ENCODE assay signal across 12 cellular contexts in the genomic region with DNA sequence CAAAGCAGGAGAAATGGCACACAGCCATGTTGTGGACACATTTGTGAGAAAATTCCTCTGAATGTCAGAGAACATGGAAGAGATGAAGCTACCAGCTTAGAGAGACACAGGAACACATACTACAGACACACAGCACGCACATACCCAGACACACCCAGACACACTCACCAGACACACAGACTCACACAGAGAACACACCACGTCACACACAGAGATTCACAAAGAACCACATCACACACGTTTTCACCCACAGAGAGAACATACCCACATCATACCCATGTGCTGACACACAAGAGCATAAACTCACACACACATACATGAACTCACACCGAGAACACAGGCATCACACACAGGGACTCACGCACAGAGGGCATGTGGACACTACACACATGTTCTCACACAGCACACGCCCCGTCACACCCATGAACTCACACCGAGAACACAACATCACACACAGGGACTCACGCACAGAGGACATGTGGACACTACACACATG.
DNase-seq lines count a peak whose midpoint lies in the region; ATAC-seq and TF ChIP-seq lines count a peak whose summit lies in the region.
"Had no signal": no experiment of that assay in that cellular context is flagged by ENCODE, and none has a peak within 500 bp of the region (broad histone marks: within the 10 kb centered on the region; RNA-seq: fewer than 3 reads in every experiment).

No MANE protein-coding gene starts in this region.

- no peak overlapping the region for H3K9ac ChIP-seq in mucosa of rectum (ENCODE audit: low read depth in 1 of 2, low read length in 2 of 2)
- H3K9ac ChIP-seq in subcutaneous abdominal adipose tissue (ENCODE audit: low read length in 5 of 5): peak overlapping the region; percentile 17 to 87 (median 71)

- H3K4me1 Mint-ChIP-seq in activated CD8-positive, alpha-beta T cell treated with anti-CD3 and anti-CD28 coated beads for 36 hours (ENCODE audit: low read depth): peaks cover 26% of the 10 kb centered on the region
- peaks cover 40% of the 10 kb centered on the region for H3K4me1 Mint-ChIP-seq in activated CD8-positive, alpha-beta T cell treated with anti-CD3 and anti-CD28 coated beads, Interleukin-2, amount 10 ng/mL, durations not matched to agents 7 days and 5 days (ENCODE audit: low read depth)
- H3K4me1 Mint-ChIP-seq in activated CD4-positive, alpha-beta memory T cell treated with anti-CD3 and anti-CD28 coated beads, Interleukin-2, amount 10 ng/mL, durations not matched to agents 7 days and 5 days: peaks cover 51% of the 10 kb centered on the region

- H3K27ac ChIP-seq in mucosa of rectum (ENCODE audit: low read depth in 2 of 2, low read length in 2 of 2) (peak overlapping the region; percentile 48 to 75), subcutaneous abdominal adipose tissue (ENCODE audit: low read depth, low read length) (peak overlapping the region; percentile 79)
- H3K27ac ChIP-seq: A549 had no signal

- POLR2A ChIA-PET in activated CD8-positive, alpha-beta T cell treated with anti-CD3 and anti-CD28 coated beads for 36 hours (lab: Charles Lee): no interaction called here
- POLR2A ChIA-PET in activated CD8-positive, alpha-beta T cell treated with anti-CD3 and anti-CD28 coated beads, Interleukin-2, amount 10 ng/mL, durations not matched to agents 7 days and 5 days (lab: Charles Lee): no interaction called here
- POLR2A ChIA-PET in activated CD4-positive, alpha-beta memory T cell treated with anti-CD3 and anti-CD28 coated beads, Interleukin-2, amount 10 ng/mL, durations not matched to agents 7 days and 5 days (lab: Charles Lee): no interaction called here

- peak overlapping the region; percentile 1 for H3K27ac Mint-ChIP-seq in activated CD8-positive, alpha-beta T cell treated with anti-CD3 and anti-CD28 coated beads for 36 hours
- no peak overlapping the region for H3K27ac Mint-ChIP-seq in activated CD8-positive, alpha-beta T cell treated with anti-CD3 and anti-CD28 coated beads, Interleukin-2, amount 10 ng/mL, durations not matched to agents 7 days and 5 days
- no peak overlapping the region for H3K27ac Mint-ChIP-seq in activated CD4-positive, alpha-beta memory T cell treated with anti-CD3 and anti-CD28 coated beads, Interleukin-2, amount 10 ng/mL, durations not matched to agents 7 days and 5 days
- H3K27ac Mint-ChIP-seq: T-cell had no signal

- no peak for DNase-seq in activated CD8-positive, alpha-beta T cell treated with anti-CD3 and anti-CD28 coated beads for 36 hours
- no peak for DNase-seq in activated CD8-positive, alpha-beta T cell treated with anti-CD3 and anti-CD28 coated beads, Interleukin-2, amount 10 ng/mL, durations not matched to agents 7 days and 5 days
- peak; percentile 13 for DNase-seq in activated CD4-positive, alpha-beta memory T cell treated with anti-CD3 and anti-CD28 coated beads, Interleukin-2, amount 10 ng/mL, durations not matched to agents 7 days and 5 days
- DNase-seq in NCI-H510A (lab: John Stamatoyannopoulos, UW): no peak
- no peak for DNase-seq in Ammon's horn (ENCODE audit: low spot score)
- DNase-seq: mammary epithelial cell, NCI-H2081 treated with DMSO at 0.1 percent for 48 hours had no signal

- no peaks in the 10 kb centered on the region for H3K27me3 Mint-ChIP-seq in activated CD8-positive, alpha-beta T cell treated with anti-CD3 and anti-CD28 coated beads for 36 hours
- H3K27me3 Mint-ChIP-seq in activated CD8-positive, alpha-beta T cell treated with anti-CD3 and anti-CD28 coated beads, Interleukin-2, amount 10 ng/mL, durations not matched to agents 7 days and 5 days (ENCODE audit: low read depth): peaks cover 2% of the 10 kb centered on the region
- H3K27me3 Mint-ChIP-seq in activated CD4-positive, alpha-beta memory T cell treated with anti-CD3 and anti-CD28 coated beads, Interleukin-2, amount 10 ng/mL, durations not matched to agents 7 days and 5 days: no peaks in the 10 kb centered on the region
- H3K27me3 Mint-ChIP-seq: T-cell had no signal

- H3K36me3 Mint-ChIP-seq in activated CD8-positive, alpha-beta T cell treated with anti-CD3 and anti-CD28 coated beads for 36 hours (ENCODE audit: low read depth): no peaks in the 10 kb centered on the region
- H3K36me3 Mint-ChIP-seq in activated CD8-positive, alpha-beta T cell treated with anti-CD3 and anti-CD28 coated beads, Interleukin-2, amount 10 ng/mL, durations not matched to agents 7 days and 5 days (ENCODE audit: low read depth): no peaks in the 10 kb centered on the region
- H3K36me3 Mint-ChIP-seq in activated CD4-positive, alpha-beta memory T cell treated with anti-CD3 and anti-CD28 coated beads, Interleukin-2, amount 10 ng/mL, durations not matched to agents 7 days and 5 days (ENCODE audit: low read depth): no peaks in the 10 kb centered on the region
- H3K36me3 Mint-ChIP-seq: T-cell had no signal

- intact Hi-C loops in activated CD8-positive, alpha-beta T cell treated with anti-CD3 and anti-CD28 coated beads for 36 hours (cut with micrococcal nuclease): no loop called here

- no peak overlapping the region for H3K4me3 ChIP-seq in mucosa of rectum (ENCODE audit: low read length in 2 of 2)
- peak overlapping the region in 2 of 5 donors; percentile 26 to 41 for H3K4me3 ChIP-seq in subcutaneous abdominal adipose tissue (ENCODE audit: low read depth in 1 of 5, low read length in 5 of 5)
- H3K4me3 ChIP-seq: A549 had no signal

- no peaks in the 10 kb centered on the region for H3K9me3 Mint-ChIP-seq in activated CD8-positive, alpha-beta T cell treated with anti-CD3 and anti-CD28 coated beads for 36 hours
- no peaks in the 10 kb centered on the region for H3K9me3 Mint-ChIP-seq in activated CD8-positive, alpha-beta T cell treated with anti-CD3 and anti-CD28 coated beads, Interleukin-2, amount 10 ng/mL, durations not matched to agents 7 days and 5 days (ENCODE audit: insufficient read depth)
- H3K9me3 Mint-ChIP-seq in activated CD4-positive, alpha-beta memory T cell treated with anti-CD3 and anti-CD28 coated beads, Interleukin-2, amount 10 ng/mL, durations not matched to agents 7 days and 5 days: no peaks in the 10 kb centered on the region
- H3K9me3 Mint-ChIP-seq: T-cell had no signal

- H3K36me3 ChIP-seq in mucosa of rectum (ENCODE audit: control insufficient read depth in 2 of 2, insufficient read depth in 2 of 2, low read length in 2 of 2) (no peaks in the 10 kb centered on the region), subcutaneous abdominal adipose tissue (ENCODE audit: control insufficient read depth in 5 of 5, insufficient read depth in 5 of 5, low read length in 5 of 5) (no peaks in the 10 kb centered on the region)

- H3K4me1 ChIP-seq in mucosa of rectum (ENCODE audit: control insufficient read depth in 2 of 2, insufficient read depth in 2 of 2, low read length in 2 of 2) (peaks cover 9 to 17% of the 10 kb centered on the region in 2 donors), subcutaneous abdominal adipose tissue (ENCODE audit: control insufficient read depth in 5 of 5, insufficient read depth in 5 of 5, low read length in 5 of 5) (peaks cover 26 to 58% (median 53%) of the 10 kb centered on the region in 5 donors)
- H3K4me1 ChIP-seq: A549 had no signal

- no peak for TF ChIP-seq CTCF in activated CD8-positive, alpha-beta T cell treated with anti-CD3 and anti-CD28 coated beads for 36 hours (IDR thresholded peaks at IDR 0.05)

- H3K4me3 Mint-ChIP-seq in activated CD8-positive, alpha-beta T cell treated with anti-CD3 and anti-CD28 coated beads for 36 hours: no peak overlapping the region
- no peak overlapping the region for H3K4me3 Mint-ChIP-seq in activated CD8-positive, alpha-beta T cell treated with anti-CD3 and anti-CD28 coated beads, Interleukin-2, amount 10 ng/mL, durations not matched to agents 7 days and 5 days
- H3K4me3 Mint-ChIP-seq in activated CD4-positive, alpha-beta memory T cell treated with anti-CD3 and anti-CD28 coated beads, Interleukin-2, amount 10 ng/mL, durations not matched to agents 7 days and 5 days: no peak overlapping the region
- H3K4me3 Mint-ChIP-seq: T-cell had no signal

- ATAC-seq in activated CD8-positive, alpha-beta T cell treated with anti-CD3 and anti-CD28 coated beads for 36 hours: no peak
- ATAC-seq in activated CD8-positive, alpha-beta T cell treated with anti-CD3 and anti-CD28 coated beads, Interleukin-2, amount 10 ng/mL, durations not matched to agents 7 days and 5 days: no peak
- no peak for ATAC-seq in HG02938 (IDR thresholded peaks at IDR 0.05; ENCODE audit: unreplicated experiment)
- ATAC-seq: T-cell had no signal

- H3K9me3 ChIP-seq in mucosa of rectum (ENCODE audit: control insufficient read depth in 2 of 2, low read length in 2 of 2) (no peaks in the 10 kb centered on the region), subcutaneous abdominal adipose tissue (ENCODE audit: control insufficient read depth in 5 of 5, low read length in 5 of 5) (no peaks in the 10 kb centered on the region)
- H3K9me3 ChIP-seq: A549 had no signal

- H3K27me3 ChIP-seq in mucosa of rectum (ENCODE audit: control insufficient read depth in 2 of 2, insufficient read depth in 2 of 2, low read length in 2 of 2) (no peaks in the 10 kb centered on the region), subcutaneous abdominal adipose tissue (ENCODE audit: control insufficient read depth in 5 of 5, insufficient read depth in 4 of 5, low read length in 5 of 5) (no peaks in the 10 kb centered on the region)

- CTCF ChIA-PET in activated CD8-positive, alpha-beta T cell treated with anti-CD3 and anti-CD28 coated beads for 36 hours (lab: Charles Lee): interaction anchor here (1.0 to 2.3 kb wide), 3 partner anchors 121 to 424 kb away, joined by 3 to 8 read pairs (median 4); no protein-coding TSS in a partner anchor
- CTCF ChIA-PET in activated CD8-positive, alpha-beta T cell treated with anti-CD3 and anti-CD28 coated beads, Interleukin-2, amount 10 ng/mL, durations not matched to agents 7 days and 5 days (lab: Charles Lee): interaction anchor here (2.9 kb wide), 1 partner anchor 424 kb away, joined by 17 read pairs; no protein-coding TSS in a partner anchor
- CTCF ChIA-PET in activated CD4-positive, alpha-beta memory T cell treated with anti-CD3 and anti-CD28 coated beads, Interleukin-2, amount 10 ng/mL, durations not matched to agents 7 days and 5 days (lab: Charles Lee): no interaction called here

Comparison
In these comparisons a context has a peak if more than half of its experiments do, and no peak if none do; other contexts are left out.
1. H3K9ac ChIP-seq: peak in subcutaneous abdominal adipose tissue (5 of 5); none in mucosa of rectum (0 of 2).